Comparison of ENCODE assay signal across 8 cellular contexts in genomic region chr7:157397751-157398691, GRCh38.
DNase-seq lines count a peak whose midpoint lies in the region; ATAC-seq, FAIRE-seq and TF ChIP-seq lines count a peak whose summit lies in the region.

No MANE protein-coding gene starts in this region.

- H3K27ac ChIP-seq in keratinocyte (ENCODE audit: control insufficient read depth, insufficient read depth, low read length) (no peak overlapping the region), thyroid gland (peak overlapping the region in 2 of 3 donors; percentile 49 to 61)

- in situ Hi-C loops in astrocyte of the spinal cord (cut with HindIII; ENCODE audit: low sequenced_read_pairs): no loop called here

- no peak for FAIRE-seq in keratinocyte (lab: Jason Lieb, UNC)

- H4K20me1 ChIP-seq in keratinocyte (ENCODE audit: control insufficient read depth, extremely low read depth, insufficient read depth, low read length): peaks cover 15% of the 10 kb centered on the region

- no peaks in the 10 kb centered on the region for H3K9me1 ChIP-seq in keratinocyte (ENCODE audit: control insufficient read depth, extremely low read depth, insufficient read depth, low read length)

- peaks cover 12 to 16% of the 10 kb centered on the region in 2 experiments for H3K36me3 ChIP-seq in keratinocyte (ENCODE audit: control insufficient read depth in 2 of 2, extremely low read depth in 1 of 2, insufficient read depth in 2 of 2, low read length in 2 of 2)
- no peaks in the 10 kb centered on the region for H3K36me3 ChIP-seq in thyroid gland

- TF ChIP-seq CTCF in AG09309 (IDR thresholded peaks at IDR 0.05; ENCODE audit: control insufficient read depth, insufficient read depth, low read depth, low read length, missing control alignments) (peak; percentile 66), GM12872 (IDR thresholded peaks at IDR 0.05; ENCODE audit: insufficient read depth, low read depth, low read length) (peak; percentile 50; the same call in 2 of the 3 replicates), astrocyte of the spinal cord (IDR thresholded peaks at IDR 0.05; ENCODE audit: low read depth, low read length) (peak; percentile 65), keratinocyte (optimal IDR thresholded peaks at IDR 0.05 in 1 of 3, IDR thresholded peaks at IDR 0.05 in 1 of 3, conservative IDR thresholded peaks at IDR 0.05 in 1 of 3; ENCODE audit: extremely low read depth in 1 of 3, insufficient read depth in 2 of 3, low read length in 3 of 3) (peak; percentile 47 to 62 (median 61)), thyroid gland (IDR thresholded peaks at IDR 0.05) (peak in 5 of 6 experiments; percentile 16 to 50 (median 45))

- no peak overlapping the region for H3K4me2 ChIP-seq in keratinocyte (ENCODE audit: control insufficient read depth, extremely low read depth, insufficient read depth, low read depth, low read length)

- DNase-seq in AG09309 (ENCODE audit: low read depth) (peak; percentile 55), NCI-H345 (lab: John Stamatoyannopoulos, UW) (peak; percentile 21), astrocyte of the spinal cord (ENCODE audit: low read depth, low spot score) (peak; percentile 41), keratinocyte (ENCODE audit: low read depth, low spot score) (no peak), thyroid gland (peak; percentile 70 to 73)
- DNase-seq in activated effector memory CD4-positive, alpha-beta T cell treated with Interleukin-2 at 50 U/mL for 16 hours: no peak

- no peaks in the 10 kb centered on the region for H3K4me1 ChIP-seq in keratinocyte (ENCODE audit: control insufficient read depth, extremely low read depth, insufficient read depth, low read length)
- peaks cover 7 to 17% of the 10 kb centered on the region in 2 donors for H3K4me1 ChIP-seq in thyroid gland

- H3K9me3 ChIP-seq in keratinocyte (ENCODE audit: control insufficient read depth, low read depth, low read length): no peaks in the 10 kb centered on the region
- no peaks in the 10 kb centered on the region for H3K9me3 ChIP-seq in thyroid gland

- 41 to 42% methylated on average over 22 to 23 of the region's 23 CpGs for WGBS in thyroid gland, 2 donors

- no peak for ATAC-seq in activated CD4-positive, CD25-positive, alpha-beta regulatory T cell treated with anti-CD3 and anti-CD28 coated beads, Interleukin-2, amount 50 U/mL, for 24 hours

- intact Hi-C loops in thyroid gland (cut with DNase I): loop anchor here (10.0 kb wide), 1 partner anchor 143 kb away; no protein-coding TSS in a partner anchor

- H3K9ac ChIP-seq in keratinocyte (ENCODE audit: control insufficient read depth, extremely low read depth, insufficient read depth, low read length): no peak overlapping the region

- dilution Hi-C loops in keratinocyte (cut with MboI; ENCODE audit: extremely low pct_ligation_motif_present, low sequenced_read_pairs): no loop called here

- no peak overlapping the region for H2AFZ ChIP-seq in keratinocyte (ENCODE audit: control insufficient read depth, low read length)

- TF ChIP-seq POLR2A in thyroid gland (IDR thresholded peaks at IDR 0.05): no peak

- peaks cover 61% of the 10 kb centered on the region for H3K79me2 ChIP-seq in keratinocyte (ENCODE audit: control insufficient read depth, insufficient read depth, low read length)

- H3K4me3 ChIP-seq in AG09309 (ENCODE audit: control insufficient read depth, low read depth, low read length): no peak overlapping the region
- H3K4me3 ChIP-seq in astrocyte of the spinal cord (ENCODE audit: low read depth, low read length): no peak overlapping the region
- no peak overlapping the region for H3K4me3 ChIP-seq in keratinocyte (ENCODE audit: control insufficient read depth in 2 of 3, extremely low read depth in 1 of 3, insufficient read depth in 2 of 3, low read depth in 1 of 3, low read length in 3 of 3)
- H3K4me3 ChIP-seq in thyroid gland (replicated peaks in 1 of 3): no peak overlapping the region

- H3K27me3 ChIP-seq in keratinocyte (ENCODE audit: control insufficient read depth, extremely low read depth, insufficient read depth, low read length) (no peaks in the 10 kb centered on the region), thyroid gland (no peaks in the 10 kb centered on the region)

Comparison
In these comparisons a context has a peak if more than half of its experiments do, and no peak if none do; other contexts are left out.
1. DNase-seq: peak in AG09309 (single experiment), NCI-H345 (single experiment), astrocyte of the spinal cord (single experiment) and thyroid gland (2 of 2); none in keratinocyte (single experiment) and activated effector memory CD4-positive, alpha-beta T cell treated with Interleukin-2 at 50 U/mL for 16 hours (single experiment).
2. Peak in every context shown above with its lines, with median percentiles within 50 percentile points of each other: CTCF ChIP-seq.